5 cellular contexts compared by ENCODE assay signal in genomic region chr5:11056560-11056959, GRCh38.
"Had no signal": no experiment of that assay in that cellular context is flagged by ENCODE, and none has a peak within 500 bp of the region (broad histone marks: within the 10 kb centered on the region; RNA-seq: fewer than 3 reads in every experiment).

No MANE protein-coding gene starts in this region.

- H3K4me3 Mint-ChIP-seq: GM23338, H9 had no signal

- H3K4me2 ChIP-seq: GM23338 had no signal

- H3K4me3 ChIP-seq: GM23338 had no signal

- ATAC-seq: GM23338 had no signal

- H3K4me1 Mint-ChIP-seq: GM23338 had no signal

- DNase-seq: H9, HCEC 1CT, IMR-90, KBM-7 had no signal

- H3K27ac Mint-ChIP-seq: GM23338, H9 had no signal

- H2AFZ ChIP-seq: GM23338 had no signal
